ENCODE assay signal across 9 cellular contexts in genomic region chrX:140765043-140765784, GRCh38. TPM values are rescaled to one million over a fixed set of nuclear protein-coding genes. Genes with fewer than 3 reads are reported as not detected.
DNase-seq lines count a peak whose midpoint lies in the region; ATAC-seq and TF ChIP-seq lines count a peak whose summit lies in the region.
"Had no signal": no experiment of that assay in that cellular context is flagged by ENCODE, and none has a peak within 500 bp of the region (broad histone marks: within the 10 kb centered on the region; RNA-seq: fewer than 3 reads in every experiment).

No MANE protein-coding gene starts in this region.

- POLR2A ChIA-PET in activated CD4-positive, alpha-beta T cell treated with anti-CD3 and anti-CD28 coated beads for 36 hours (lab: Charles Lee), result no interaction called here

- H3K27ac Mint-ChIP-seq in activated CD4-positive, alpha-beta T cell treated with anti-CD3 and anti-CD28 coated beads for 36 hours, result no peak overlapping the region
- H3K27ac Mint-ChIP-seq in activated T-helper 17 cell treated with anti-CD3 and anti-CD28 coated beads, Interleukin-2, amount 50 U/mL, for 72 hours, result no peak overlapping the region
- H3K27ac Mint-ChIP-seq in stimulated activated naive CD8-positive, alpha-beta T cell treated with anti-CD3 and anti-CD28 coated beads, Interleukin-15, amount 100 ng/mL, for 72 hours, result no peak overlapping the region
- H3K27ac Mint-ChIP-seq: CD4-positive, CD25-positive, alpha-beta regulatory T cell had no signal

- in situ Hi-C loops in GM13976 (cut with MboI; ENCODE audit: low sequenced_read_pairs, unreplicated experiment), result no loop called here

- peaks cover 12% of the 10 kb centered on the region for H3K4me1 Mint-ChIP-seq in activated CD4-positive, alpha-beta T cell treated with anti-CD3 and anti-CD28 coated beads for 36 hours
- H3K4me1 Mint-ChIP-seq in activated T-helper 17 cell treated with anti-CD3 and anti-CD28 coated beads, Interleukin-2, amount 50 U/mL, for 72 hours, result no peaks in the 10 kb centered on the region
- peaks cover 16% of the 10 kb centered on the region for H3K4me1 Mint-ChIP-seq in stimulated activated naive CD8-positive, alpha-beta T cell treated with anti-CD3 and anti-CD28 coated beads, Interleukin-15, amount 100 ng/mL, for 72 hours
- H3K4me1 Mint-ChIP-seq: CD4-positive, CD25-positive, alpha-beta regulatory T cell had no signal

- ATAC-seq in activated CD4-positive, alpha-beta T cell treated with anti-CD3 and anti-CD28 coated beads for 36 hours, result peak; percentile 30
- ATAC-seq in activated T-helper 17 cell treated with anti-CD3 and anti-CD28 coated beads, Interleukin-2, amount 50 U/mL, for 72 hours (replicated peaks), result peak; percentile 24
- ATAC-seq in stimulated activated naive CD8-positive, alpha-beta T cell treated with anti-CD3 and anti-CD28 coated beads, Interleukin-15, amount 100 ng/mL, for 72 hours, result peak; percentile 31
- no peak for ATAC-seq in GM18907 (IDR thresholded peaks at IDR 0.05; ENCODE audit: unreplicated experiment)

- no peaks in the 10 kb centered on the region for H3K9me3 Mint-ChIP-seq in activated CD4-positive, alpha-beta T cell treated with anti-CD3 and anti-CD28 coated beads for 36 hours (ENCODE audit: low read depth)
- H3K9me3 Mint-ChIP-seq in activated T-helper 17 cell treated with anti-CD3 and anti-CD28 coated beads, Interleukin-2, amount 50 U/mL, for 72 hours, result no peaks in the 10 kb centered on the region
- H3K9me3 Mint-ChIP-seq in stimulated activated naive CD8-positive, alpha-beta T cell treated with anti-CD3 and anti-CD28 coated beads, Interleukin-15, amount 100 ng/mL, for 72 hours, result no peaks in the 10 kb centered on the region

- DNase-seq in activated CD4-positive, alpha-beta T cell treated with anti-CD3 and anti-CD28 coated beads for 36 hours, result no peak
- no peak for DNase-seq in activated CD4-positive, alpha-beta T cell treated with anti-CD3 and anti-CD28 coated beads for 1 hour
- DNase-seq in stimulated activated naive CD8-positive, alpha-beta T cell treated with anti-CD3 and anti-CD28 coated beads, Interleukin-15, amount 100 ng/mL, for 72 hours, result peak in 1 of 2 donors; percentile 0
- no peak for DNase-seq in GM13976 (ENCODE audit: low spot score)
- DNase-seq in iPS-NIHi7 (ENCODE audit: extremely low spot score), result no peak

- CTCF ChIA-PET in activated CD4-positive, alpha-beta T cell treated with anti-CD3 and anti-CD28 coated beads for 36 hours (lab: Charles Lee), result interaction anchor here (0.6 to 1.7 kb wide), 7 partner anchors 10 to 516 kb away, joined by 3 to 6 read pairs (median 4); no protein-coding TSS in a partner anchor

- H3K4me3 ChIP-seq in iPS-18c (ENCODE audit: insufficient read depth, low read depth, low read length), result peak overlapping the region; percentile 59

- peak overlapping the region; percentile 49 for H3K4me3 Mint-ChIP-seq in activated CD4-positive, alpha-beta T cell treated with anti-CD3 and anti-CD28 coated beads for 36 hours
- H3K4me3 Mint-ChIP-seq in activated T-helper 17 cell treated with anti-CD3 and anti-CD28 coated beads, Interleukin-2, amount 50 U/mL, for 72 hours, result peak overlapping the region; percentile 64
- H3K4me3 Mint-ChIP-seq in stimulated activated naive CD8-positive, alpha-beta T cell treated with anti-CD3 and anti-CD28 coated beads, Interleukin-15, amount 100 ng/mL, for 72 hours, result peak overlapping the region; percentile 66 to 71
- H3K4me3 Mint-ChIP-seq: CD4-positive, CD25-positive, alpha-beta regulatory T cell had no signal

- TF ChIP-seq CTCF in GM13976 (IDR thresholded peaks at IDR 0.05; ENCODE audit: borderline replicate concordance, control extremely low read depth, extremely low read depth, insufficient read depth, missing control alignments), result no peak

- peaks cover 6% of the 10 kb centered on the region for H3K27me3 Mint-ChIP-seq in activated CD4-positive, alpha-beta T cell treated with anti-CD3 and anti-CD28 coated beads for 36 hours
- H3K27me3 Mint-ChIP-seq in activated T-helper 17 cell treated with anti-CD3 and anti-CD28 coated beads, Interleukin-2, amount 50 U/mL, for 72 hours, result peaks cover 4% of the 10 kb centered on the region
- H3K27me3 Mint-ChIP-seq in stimulated activated naive CD8-positive, alpha-beta T cell treated with anti-CD3 and anti-CD28 coated beads, Interleukin-15, amount 100 ng/mL, for 72 hours, result peaks cover 18% of the 10 kb centered on the region

- intact Hi-C loops in activated CD4-positive, alpha-beta T cell treated with anti-CD3 and anti-CD28 coated beads for 36 hours (cut with DNase I, micrococcal nuclease), result loop anchor here (5.0 to 10.0 kb wide), 2 partner anchors 152 to 510 kb away; no protein-coding TSS in a partner anchor

- H3K9me3 ChIP-seq in iPS-18c (ENCODE audit: control insufficient read depth, insufficient read depth, low read length), result peaks cover 2% of the 10 kb centered on the region

- no peaks in the 10 kb centered on the region for H3K36me3 Mint-ChIP-seq in activated CD4-positive, alpha-beta T cell treated with anti-CD3 and anti-CD28 coated beads for 36 hours (ENCODE audit: low read depth)
- H3K36me3 Mint-ChIP-seq in activated T-helper 17 cell treated with anti-CD3 and anti-CD28 coated beads, Interleukin-2, amount 50 U/mL, for 72 hours (ENCODE audit: low read depth), result no peaks in the 10 kb centered on the region
- H3K36me3 Mint-ChIP-seq: CD4-positive, CD25-positive, alpha-beta regulatory T cell had no signal

RNA-seq across cellular contexts. Expression of gene LINC00632, which starts 55.7 kb away (rescaled TPM):
- total RNA-seq in activated CD4-positive, alpha-beta T cell treated with anti-CD3 and anti-CD28 coated beads for 36 hours, result 1 to 10 TPM in 1 of 2 experiments, under 1 TPM in 1; 0.62 to 1.3 TPM
- 1 to 10 TPM; 3.3 to 4.7 TPM for total RNA-seq in activated T-helper 17 cell treated with anti-CD3 and anti-CD28 coated beads, Interleukin-2, amount 50 U/mL, for 72 hours
